ENCODE assay signal across 27 cellular contexts in the genomic region with DNA sequence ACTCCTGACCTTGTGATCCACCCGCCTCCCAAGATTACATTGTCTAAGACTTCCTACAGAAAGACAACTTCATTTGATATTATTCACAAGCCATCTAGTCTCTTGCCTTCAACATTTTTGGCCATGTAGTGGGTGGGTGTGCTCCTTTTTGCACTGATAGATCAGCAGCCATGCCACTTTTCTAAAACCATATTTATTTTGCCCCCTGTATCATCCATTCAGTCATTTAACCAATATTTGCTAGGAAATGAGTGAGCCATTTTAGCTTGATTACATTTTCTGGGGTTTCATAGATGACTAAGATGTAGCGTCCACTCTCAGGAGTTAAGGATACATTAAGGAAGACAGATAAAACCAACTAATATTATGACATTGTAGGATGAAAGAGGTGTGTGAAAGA.
DNase-seq lines count a peak whose midpoint lies in the region; ATAC-seq, FAIRE-seq and TF ChIP-seq lines count a peak whose summit lies in the region.
"Had no signal": no experiment of that assay in that cellular context is flagged by ENCODE, and none has a peak within 500 bp of the region (broad histone marks: within the 10 kb centered on the region; RNA-seq: fewer than 3 reads in every experiment).

No MANE protein-coding gene starts in this region.

- TF ChIP-seq EP300 in A549 (IDR thresholded peaks at IDR 0.05): 0 out of 5 replicates have a peak, but pooled peaks of 1 of the 2 experiments have one; percentile 13

- H3K4me3 ChIP-seq in A549 (no peak overlapping the region), PC-3 (ENCODE audit: low read length) (no peak overlapping the region), psoas muscle (no peak overlapping the region), skeletal muscle tissue (ENCODE audit: low read length in 3 of 3) (no peak overlapping the region)
- H3K4me3 ChIP-seq: BLaER1, GM12878 had no signal

- BruUV-seq in PC-3 (replicated peaks; lab: Mats Ljungman, UMichigan): no TSS peak

- H3K9ac ChIP-seq in PC-3 (ENCODE audit: low read length) (no peak overlapping the region), skeletal muscle tissue (ENCODE audit: low read depth in 1 of 3, low read length in 3 of 3) (no peak overlapping the region)
- H3K9ac ChIP-seq: BLaER1 had no signal

- H3K4me2 ChIP-seq in A549 (0 out of 3 replicates have a peak overlapping the region, but pooled peaks have one; percentile 2), PC-3 (ENCODE audit: low read length) (no peak overlapping the region)
- H3K4me2 ChIP-seq: BLaER1 had no signal

- 74% methylated on average over 2 of the region's 2 CpGs for whole genome bisulfite sequencing in A549 (ENCODE audit: missing lambda C conversion rate)
- 97 to 100% (median 99%) methylated on average over 2 of the region's 2 CpGs for WGBS in psoas muscle, 3 donors

- TF ChIP-seq CTCF in A549 (IDR thresholded peaks at IDR 0.05) (no peak), PC-3 (conservative IDR thresholded peaks at IDR 0.05; ENCODE audit: low read depth, low read length) (no peak), psoas muscle (IDR thresholded peaks at IDR 0.05) (no peak)

- no peaks in the 10 kb centered on the region for H4K20me1 ChIP-seq in PC-3 (ENCODE audit: low read length)
- H4K20me1 ChIP-seq: BLaER1 had no signal

- CTCF ChIA-PET in A549 (lab: Yijun Ruan, JAX) (interaction anchor here (1.1 to 1.5 kb wide), 2 partner anchors 9 to 252 kb away, joined by 4 to 5 read pairs; no protein-coding TSS in a partner anchor), PC-3 (lab: Charles Lee) (no interaction called here)

- H3K79me2 ChIP-seq in PC-3 (ENCODE audit: low read length): no peaks in the 10 kb centered on the region

- no peaks in the 10 kb centered on the region for H3K9me3 ChIP-seq in A549
- H3K9me3 ChIP-seq in PC-3 (ENCODE audit: low read length): no peaks in the 10 kb centered on the region
- no peaks in the 10 kb centered on the region for H3K9me3 ChIP-seq in psoas muscle
- no peaks in the 10 kb centered on the region for H3K9me3 ChIP-seq in skeletal muscle tissue (ENCODE audit: control insufficient read depth in 3 of 3, low read length in 3 of 3)
- H3K9me3 ChIP-seq: BE2C, BLaER1 had no signal

- TF ChIP-seq RAD21 in A549 (conservative IDR thresholded peaks at IDR 0.05 in 1 of 2, IDR thresholded peaks at IDR 0.05 in 1 of 2): no peak

- H3K9me2 ChIP-seq in PC-3 (replicated peaks; ENCODE audit: low read length): no peaks in the 10 kb centered on the region

- H3F3A ChIP-seq in PC-3 (ENCODE audit: low read length, unreplicated experiment): no peaks in the 10 kb centered on the region

- no peak for TF ChIP-seq POLR2A in A549 (IDR thresholded peaks at IDR 0.05; ENCODE audit: low read length)

- no peak for ATAC-seq in A549
- ATAC-seq in PC-3: peak; percentile 80
- ATAC-seq in psoas muscle: no peak
- ATAC-seq: GM12878 had no signal

- peak; percentile 61 for FAIRE-seq in A549 (lab: Jason Lieb, UNC)
- FAIRE-seq: GM12878, GM12892, GM18507 had no signal

- peak overlapping the region; percentile 37 to 71; a peak in 4 of 6 replicates for H3K27ac ChIP-seq in A549
- peak overlapping the region; percentile 70 for H3K27ac ChIP-seq in PC-3 (ENCODE audit: low read length)
- H3K27ac ChIP-seq in psoas muscle: peak overlapping the region; percentile 83
- peak overlapping the region; percentile 71 for H3K27ac ChIP-seq in skeletal muscle tissue (ENCODE audit: low read depth, low read length)
- H3K27ac ChIP-seq: 22Rv1, BLaER1 had no signal

- POLR2A ChIA-PET in A549 (lab: Yijun Ruan, JAX) (no interaction called here), PC-3 (lab: Charles Lee; ENCODE audit: unreplicated experiment) (no interaction called here)

- DNase-seq in A549 (ENCODE audit: low read depth in 1 of 2, low spot score in 1 of 2): no peak
- peak; percentile 54 for DNase-seq in PC-3
- DNase-seq in psoas muscle: no peak
- DNase-seq in stimulated activated CD4-positive, alpha-beta T cell treated with anti-CD3 and anti-CD28 coated beads, Interleukin-1b, Interleukin-23, amount 100 ng/mL, for 48 hours: no peak
- DNase-seq in NCI-H1092 (lab: John Stamatoyannopoulos, UW): no peak
- DNase-seq in NCI-H748 treated with DMSO at 0.1 percent for 48 hours (lab: John Stamatoyannopoulos, UW): no peak
- DNase-seq in cerebellum (ENCODE audit: low spot score): no peak
- DNase-seq: ACHN; BE2C; C1 segment of cervical spinal cord; CD4-positive, alpha-beta memory T cell; CD4-positive, CD25-positive, alpha-beta regulatory T cell; CD8-positive, alpha-beta memory T cell; COR-L47; DMS 273 treated with DMSO at 0.1 percent for 48 hours; DMS153; DMS53; DMS79; DND-41; EL; GDM1 had no signal

- intact Hi-C loops in PC-3 (cut with micrococcal nuclease): no loop called here
- intact Hi-C loops in psoas muscle (cut with DNase I): no loop called here

- H3K4me1 ChIP-seq in A549 (peaks cover 94% of the 10 kb centered on the region), PC-3 (ENCODE audit: insufficient read depth, low read length) (peaks cover 14% of the 10 kb centered on the region; the same call in 1 of the 2 replicates), psoas muscle (peaks cover 64% of the 10 kb centered on the region), skeletal muscle tissue (ENCODE audit: control insufficient read depth in 3 of 3, insufficient read depth in 3 of 3, low read length in 3 of 3) (peaks cover 24 to 25% (median 24%) of the 10 kb centered on the region in 3 donors)

- H3K36me3 ChIP-seq in PC-3 (ENCODE audit: low read depth, low read length) (no peaks in the 10 kb centered on the region), psoas muscle (ENCODE audit: insufficient read depth in 1 of 2, low read depth in 1 of 2) (no peaks in the 10 kb centered on the region), skeletal muscle tissue (ENCODE audit: control insufficient read depth in 3 of 3, insufficient read depth in 3 of 3, low read length in 3 of 3) (no peaks in the 10 kb centered on the region)
- H3K36me3 ChIP-seq: BE2C, BLaER1 had no signal

- H3K27me3 ChIP-seq in PC-3 (ENCODE audit: low read length) (no peaks in the 10 kb centered on the region), psoas muscle (ENCODE audit: insufficient read depth in 3 of 3, low read length in 2 of 3) (no peaks in the 10 kb centered on the region), skeletal muscle tissue (ENCODE audit: control insufficient read depth in 3 of 3, insufficient read depth in 3 of 3, low read length in 3 of 3) (no peaks in the 10 kb centered on the region)
- H3K27me3 ChIP-seq: BE2C, BLaER1 had no signal

- no peak overlapping the region for H2AFZ ChIP-seq in PC-3 (ENCODE audit: low read length)

TF ChIP-seq in A549, 52 proteins besides CTCF, POLR2A, EP300 and RAD21:
- no peak for TF ChIP-seq FOSL2 (IDR thresholded peaks at IDR 0.05)
- TF ChIP-seq FOSL2 (CRISPR knock-in tag; IDR thresholded peaks at IDR 0.05): peak; percentile 13; the same call in 1 of the 2 replicates
- TF ChIP-seq HMGXB4 (CRISPR knock-in tag; IDR thresholded peaks at IDR 0.05; ENCODE audit: borderline replicate concordance): no peak
- TF ChIP-seq TP53 (CRISPR knock-in tag; IDR thresholded peaks at IDR 0.05): no peak
